ENCODE assay signal across 11 cellular contexts in the genomic region with DNA sequence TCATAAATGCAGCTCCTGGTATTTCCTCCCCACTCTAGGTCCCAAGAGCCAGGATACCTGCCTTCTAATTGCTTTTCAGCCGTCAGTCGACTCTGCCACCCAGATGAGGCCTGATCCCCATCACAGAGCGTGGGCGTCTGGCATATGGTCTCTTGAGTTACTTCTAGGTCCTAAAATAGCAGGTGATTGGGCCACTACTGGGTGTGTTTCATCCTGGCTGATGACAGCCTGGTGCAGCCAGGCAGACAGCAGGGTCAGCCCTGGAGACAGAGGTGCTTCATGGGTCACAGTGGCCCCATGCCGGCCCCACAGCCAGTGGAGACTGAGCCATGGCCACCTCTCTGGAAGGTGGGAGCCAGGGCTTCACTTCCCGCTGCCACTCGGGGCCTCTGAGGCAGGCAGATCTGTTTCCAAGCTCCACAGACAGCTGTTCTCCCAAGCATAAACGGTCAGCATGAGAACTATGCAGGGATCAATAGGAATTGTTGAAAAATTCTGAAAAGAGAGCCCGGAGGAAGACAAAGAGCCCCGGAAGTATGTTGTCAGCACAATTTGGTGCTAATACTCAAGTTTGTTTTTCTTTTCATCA.
DNase-seq lines count a peak whose midpoint lies in the region; ATAC-seq, FAIRE-seq and TF ChIP-seq lines count a peak whose summit lies in the region.
"Had no signal": no experiment of that assay in that cellular context is flagged by ENCODE, and none has a peak within 500 bp of the region (broad histone marks: within the 10 kb centered on the region; RNA-seq: fewer than 3 reads in every experiment).

No MANE protein-coding gene starts in this region.

- no peak overlapping the region for H3K4me3 Mint-ChIP-seq in HFFc6
- H3K4me3 Mint-ChIP-seq in Caco-2 (ENCODE audit: unreplicated experiment), result no peak overlapping the region

- intact Hi-C loops in K562 (cut with micrococcal nuclease) (loop anchor here (5.0 to 10.0 kb wide), 2 partner anchors 98 to 155 kb away; a partner anchor contains a TSS), Caco-2 (cut with micrococcal nuclease; ENCODE audit: unreplicated experiment) (no loop called here)

- no peak for TF ChIP-seq EP300 in K562 (IDR thresholded peaks at IDR 0.05; ENCODE audit: low read length)

- no peaks in the 10 kb centered on the region for H3K9me1 ChIP-seq in K562 (ENCODE audit: control insufficient read depth, insufficient read depth, low read length)

- no peak overlapping the region for H2AFZ ChIP-seq in K562 (ENCODE audit: low read depth, low read length)

- POLR2A ChIA-PET in K562 (lab: Yijun Ruan, JAX), result no interaction called here
- POLR2A ChIA-PET in Caco-2 (lab: Charles Lee), result no interaction called here

- CTCF ChIA-PET in K562 (lab: Yijun Ruan, JAX; ENCODE audit: low intra/inter-chr PET ratio) (no interaction called here), Caco-2 (lab: Charles Lee) (interaction anchor here (0.7 kb wide), 1 partner anchor 96 kb away, joined by 3 read pairs; no protein-coding TSS in a partner anchor)

- H3K36me3 Mint-ChIP-seq in HFFc6 (ENCODE audit: low read depth) (no peaks in the 10 kb centered on the region), Caco-2 (ENCODE audit: insufficient read depth, unreplicated experiment) (no peaks in the 10 kb centered on the region)

- ATAC-seq in K562, result no peak

- 0 out of 2 replicates have a peak, but pooled peaks cover 3% of the 10 kb centered on the region for H4K20me1 ChIP-seq in K562 (replicated peaks; ENCODE audit: control insufficient read depth, insufficient read depth, low read length)

- H3K4me3 ChIP-seq in K562 (no peak overlapping the region), stomach smooth muscle (ENCODE audit: low read length in 2 of 2) (peak overlapping the region; percentile 31 to 49), Caco-2 (ENCODE audit: low read depth, low read length) (no peak overlapping the region)

- TF ChIP-seq RAD21 in K562 (CRISPR knock-in tag; conservative IDR thresholded peaks at IDR 0.05 in 1 of 2, IDR thresholded peaks at IDR 0.05 in 1 of 2), result no peak

- no peak for TF ChIP-seq POLR2A in K562 (conservative IDR thresholded peaks at IDR 0.05)

- H3K79me2 ChIP-seq in K562 (ENCODE audit: control insufficient read depth, insufficient read depth, low read length), result no peaks in the 10 kb centered on the region

- H3K27ac Mint-ChIP-seq in HFFc6, result peak overlapping the region; percentile 32; the same call in 1 of the 2 replicates
- no peak overlapping the region for H3K27ac Mint-ChIP-seq in Caco-2 (ENCODE audit: unreplicated experiment)

- in situ Hi-C loops in K562 (cut with MboI), result no loop called here

- H3K9ac ChIP-seq in K562 (ENCODE audit: insufficient read depth in 1 of 2, low read depth in 2 of 2, low read length in 2 of 2) (0 out of 4 replicates have a peak overlapping the region, but pooled peaks of 1 of the 2 experiments have one; percentile 52), stomach smooth muscle (ENCODE audit: low read length in 2 of 2) (peak overlapping the region in 1 of 2 donors; percentile 40)

- BruUV-seq in K562 (replicated peaks; lab: Mats Ljungman, UMichigan), result no TSS peak
- BruUV-seq in Caco-2 (replicated peaks; lab: Mats Ljungman, UMichigan), result no TSS peak

- H3K4me2 ChIP-seq in K562 (ENCODE audit: insufficient read depth, low read length), result no peak overlapping the region

- H3K9me3 Mint-ChIP-seq in HFFc6 (no peaks in the 10 kb centered on the region), Caco-2 (ENCODE audit: unreplicated experiment) (no peaks in the 10 kb centered on the region)

- H3K27me3 Mint-ChIP-seq in HFFc6 (ENCODE audit: insufficient read depth), result peaks cover 16% of the 10 kb centered on the region
- H3K27me3 Mint-ChIP-seq in Caco-2 (ENCODE audit: insufficient read depth, unreplicated experiment), result no peaks in the 10 kb centered on the region

- H3K27me3 ChIP-seq in K562 (ENCODE audit: control insufficient read depth in 2 of 2, insufficient read depth in 2 of 2, low read length in 2 of 2), result peaks cover 49 to 90% of the 10 kb centered on the region in 2 experiments
- no peaks in the 10 kb centered on the region for H3K27me3 ChIP-seq in stomach smooth muscle (ENCODE audit: control insufficient read depth in 1 of 2, insufficient read depth in 2 of 2, low read length in 2 of 2)
- H3K27me3 ChIP-seq in Caco-2 (replicated peaks; ENCODE audit: control insufficient read depth, insufficient read depth, low read length), result no peaks in the 10 kb centered on the region

- no peak overlapping the region for H3K27ac ChIP-seq in K562 (ENCODE audit: extremely low read depth, low read depth, low read length)
- peak overlapping the region; percentile 87 for H3K27ac ChIP-seq in stomach smooth muscle (ENCODE audit: low read length)

- H3K4me1 Mint-ChIP-seq in HFFc6 (ENCODE audit: low read depth), result peaks cover 42% of the 10 kb centered on the region
- peaks cover 7% of the 10 kb centered on the region for H3K4me1 Mint-ChIP-seq in Caco-2 (ENCODE audit: low read depth, unreplicated experiment)

- 4% methylated on average over 10 of the region's 10 CpGs for WGBS in K562 (ENCODE audit: insufficient coverage, low coverage, missing lambda C conversion rate)

- H3K4me1 ChIP-seq in K562 (replicated peaks in 1 of 2; ENCODE audit: control insufficient read depth in 2 of 2, insufficient read depth in 2 of 2, low read length in 2 of 2), result peaks cover 7 to 8% of the 10 kb centered on the region in 2 experiments; a peak in 4 of 5 replicates
- peaks cover 66% of the 10 kb centered on the region for H3K4me1 ChIP-seq in stomach smooth muscle (ENCODE audit: control insufficient read depth, insufficient read depth, low read length)
- H3K4me1 ChIP-seq in Caco-2, result no peaks in the 10 kb centered on the region

- TF ChIP-seq CTCF in HFFc6 (IDR thresholded peaks at IDR 0.05) (no peak), K562 (IDR thresholded peaks at IDR 0.05 in 2 of 3, conservative IDR thresholded peaks at IDR 0.05 in 1 of 3; ENCODE audit: insufficient read depth in 2 of 3, low read depth in 1 of 3, low read length in 3 of 3) (no peak), Caco-2 (IDR thresholded peaks at IDR 0.05; ENCODE audit: insufficient read depth in 1 of 2, low read depth in 1 of 2, low read length in 1 of 2, severe bottlenecking in 1 of 2, unreplicated experiment in 1 of 2) (no peak), D721Med (IDR thresholded peaks at IDR 0.05; ENCODE audit: insufficient read depth, missing control alignments) (no peak)

- H3K36me3 ChIP-seq in K562 (ENCODE audit: control insufficient read depth, insufficient read depth, low read length), result no peaks in the 10 kb centered on the region
- no peaks in the 10 kb centered on the region for H3K36me3 ChIP-seq in stomach smooth muscle (ENCODE audit: control insufficient read depth in 2 of 2, insufficient read depth in 2 of 2, low read length in 2 of 2)
- H3K36me3 ChIP-seq in Caco-2 (ENCODE audit: control insufficient read depth, insufficient read depth, low read length), result no peaks in the 10 kb centered on the region

- FAIRE-seq in K562 (lab: Jason Lieb, UNC), result no peak
- no peak for FAIRE-seq in D721Med (lab: Jason Lieb, UNC)

- DNase-seq in HFFc6 (no peak), K562 (ENCODE audit: extremely low read depth in 1 of 4, low spot score in 3 of 4) (peak in 1 of 4 experiments; percentile 23), left kidney (ENCODE audit: low read depth, low spot score) (peak; percentile 89), Caco-2 (no peak), D721Med (ENCODE audit: insufficient read length, low spot score) (no peak), NCI-H2107 treated with DMSO at 0.1 percent for 48 hours (lab: John Stamatoyannopoulos, UW; ENCODE audit: unreplicated experiment) (no peak)
- DNase-seq in activated CD4-positive, alpha-beta T cell treated with anti-CD3 and anti-CD28 coated beads, Interleukin-2, amount 50 U/mL, for 1 hour, result no peak
- DNase-seq: NCI-H526 treated with DMSO at 0.1 percent for 48 hours; stimulated activated CD4-positive, alpha-beta T cell treated with anti-CD3 and anti-CD28 coated beads, Interleukin-2, amount 100 ng/mL, for 24 hours; T-helper 1 cell had no signal

- H3K9me3 ChIP-seq in K562 (replicated peaks; ENCODE audit: control insufficient read depth, insufficient read depth, low read depth, low read length) (no peaks in the 10 kb centered on the region), stomach smooth muscle (ENCODE audit: control insufficient read depth in 2 of 2, low read length in 2 of 2) (no peaks in the 10 kb centered on the region), Caco-2 (no peaks in the 10 kb centered on the region)

TF ChIP-seq in K562, 482 proteins besides CTCF, POLR2A, EP300 and RAD21 (continues in another document):
- TF ChIP-seq, protein P1, sequence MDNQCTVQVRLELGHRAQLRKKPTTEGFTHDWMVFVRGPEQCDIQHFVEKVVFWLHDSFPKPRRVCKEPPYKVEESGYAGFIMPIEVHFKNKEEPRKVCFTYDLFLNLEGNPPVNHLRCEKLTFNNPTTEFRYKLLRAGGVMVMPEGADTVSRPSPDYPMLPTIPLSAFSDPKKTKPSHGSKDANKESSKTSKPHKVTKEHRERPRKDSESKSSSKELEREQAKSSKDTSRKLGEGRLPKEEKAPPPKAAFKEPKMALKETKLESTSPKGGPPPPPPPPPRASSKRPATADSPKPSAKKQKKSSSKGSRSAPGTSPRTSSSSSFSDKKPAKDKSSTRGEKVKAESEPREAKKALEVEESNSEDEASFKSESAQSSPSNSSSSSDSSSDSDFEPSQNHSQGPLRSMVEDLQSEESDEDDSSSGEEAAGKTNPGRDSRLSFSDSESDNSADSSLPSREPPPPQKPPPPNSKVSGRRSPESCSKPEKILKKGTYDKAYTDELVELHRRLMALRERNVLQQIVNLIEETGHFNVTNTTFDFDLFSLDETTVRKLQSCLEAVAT (IDR thresholded peaks at IDR 0.05), result no peak
- TF ChIP-seq TAL1 (IDR thresholded peaks at IDR 0.05), result no peak
- TF ChIP-seq MEF2A (IDR thresholded peaks at IDR 0.05; ENCODE audit: control insufficient read depth, low read depth, low read length), result 0 out of 2 replicates have a peak, but pooled peaks have one; percentile 39
- TF ChIP-seq, protein P2, sequence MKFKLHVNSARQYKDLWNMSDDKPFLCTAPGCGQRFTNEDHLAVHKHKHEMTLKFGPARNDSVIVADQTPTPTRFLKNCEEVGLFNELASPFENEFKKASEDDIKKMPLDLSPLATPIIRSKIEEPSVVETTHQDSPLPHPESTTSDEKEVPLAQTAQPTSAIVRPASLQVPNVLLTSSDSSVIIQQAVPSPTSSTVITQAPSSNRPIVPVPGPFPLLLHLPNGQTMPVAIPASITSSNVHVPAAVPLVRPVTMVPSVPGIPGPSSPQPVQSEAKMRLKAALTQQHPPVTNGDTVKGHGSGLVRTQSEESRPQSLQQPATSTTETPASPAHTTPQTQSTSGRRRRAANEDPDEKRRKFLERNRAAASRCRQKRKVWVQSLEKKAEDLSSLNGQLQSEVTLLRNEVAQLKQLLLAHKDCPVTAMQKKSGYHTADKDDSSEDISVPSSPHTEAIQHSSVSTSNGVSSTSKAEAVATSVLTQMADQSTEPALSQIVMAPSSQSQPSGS (CRISPR knock-in tag; IDR thresholded peaks at IDR 0.05), result no peak
- TF ChIP-seq ZNF76 (CRISPR knock-in tag; IDR thresholded peaks at IDR 0.05; ENCODE audit: borderline replicate concordance), result 0 out of 2 replicates have a peak, but pooled peaks have one; percentile 13
- no peak for TF ChIP-seq XRCC5 (IDR thresholded peaks at IDR 0.05; ENCODE audit: low read depth, low read length)
- no peak for TF ChIP-seq SMARCC2 (IDR thresholded peaks at IDR 0.05; ENCODE audit: low read depth)
- peak; percentile 70 for TF ChIP-seq EGR1 (conservative IDR thresholded peaks at IDR 0.05)

Comparison
In these comparisons a context has a peak if more than half of its experiments do, and no peak if none do; other contexts are left out.
1. H3K4me3 ChIP-seq: peak in stomach smooth muscle (2 of 2); none in K562 (single experiment) and Caco-2 (single experiment).